Comparison of ENCODE assay signal across 14 cellular contexts in genomic region chr16:68300736-68301459, GRCh38. TPM values are rescaled to one million over a fixed set of nuclear protein-coding genes. Genes with fewer than 3 reads are reported as not detected.
DNase-seq lines count a peak whose midpoint lies in the region; ATAC-seq, FAIRE-seq and TF ChIP-seq lines count a peak whose summit lies in the region.
"Had no signal": no experiment of that assay in that cellular context is flagged by ENCODE, and none has a peak within 500 bp of the region (broad histone marks: within the 10 kb centered on the region; RNA-seq: fewer than 3 reads in every experiment).

No MANE protein-coding gene starts in this region.

- no peak overlapping the region for H2AFZ ChIP-seq in GM12878 (ENCODE audit: control insufficient read depth, low read depth, low read length)

- peaks cover 69% of the 10 kb centered on the region for H3K36me3 Mint-ChIP-seq in activated CD4-positive, alpha-beta T cell treated with anti-CD3 and anti-CD28 coated beads for 36 hours (ENCODE audit: low read depth)
- peaks cover 60% of the 10 kb centered on the region for H3K36me3 Mint-ChIP-seq in nephron progenitor cell (ENCODE audit: low read depth)

- peaks cover 13% of the 10 kb centered on the region for H3K4me1 Mint-ChIP-seq in activated CD4-positive, alpha-beta T cell treated with anti-CD3 and anti-CD28 coated beads for 36 hours
- H3K4me1 Mint-ChIP-seq in nephron progenitor cell: no peaks in the 10 kb centered on the region

- peak overlapping the region; percentile 56 for H3K27ac Mint-ChIP-seq in activated CD4-positive, alpha-beta T cell treated with anti-CD3 and anti-CD28 coated beads for 36 hours
- peak overlapping the region; percentile 52 for H3K27ac Mint-ChIP-seq in nephron progenitor cell

- H3K4me3 ChIP-seq in HL-60 (replicated peaks; ENCODE audit: insufficient read depth, low read length) (no peak overlapping the region), GM12878 (no peak overlapping the region), MG63 (no peak overlapping the region), lower lobe of right lung (no peak overlapping the region)
- H3K4me3 ChIP-seq: testis had no signal

- no peaks in the 10 kb centered on the region; the same call in 1 of the 2 replicates for H4K20me1 ChIP-seq in GM12878 (ENCODE audit: control insufficient read depth, insufficient read depth)

- H3K36me3 ChIP-seq in GM12878 (ENCODE audit: control insufficient read depth in 2 of 2, insufficient read depth in 2 of 2, low read length in 1 of 2): peaks cover 24 to 47% of the 10 kb centered on the region in 2 experiments
- peaks cover 53% of the 10 kb centered on the region for H3K36me3 ChIP-seq in MG63
- peaks cover 100% of the 10 kb centered on the region for H3K36me3 ChIP-seq in lower lobe of right lung

- no peaks in the 10 kb centered on the region for H3K27me3 ChIP-seq in HL-60 (ENCODE audit: insufficient read depth, poor library complexity, severe bottlenecking)
- H3K27me3 ChIP-seq in GM12878 (replicated peaks in 1 of 2; ENCODE audit: control insufficient read depth in 2 of 2, insufficient read depth in 2 of 2, low read length in 1 of 2): no peaks in the 10 kb centered on the region
- no peaks in the 10 kb centered on the region for H3K27me3 ChIP-seq in MG63
- H3K27me3 ChIP-seq in lower lobe of right lung (ENCODE audit: low read depth): no peaks in the 10 kb centered on the region
- H3K27me3 ChIP-seq: testis had no signal

- no peak for TF ChIP-seq EP300 in GM12878 (IDR thresholded peaks at IDR 0.05; ENCODE audit: borderline replicate concordance in 1 of 2, control insufficient read depth in 1 of 2, low read depth in 2 of 2, low read length in 2 of 2)

- SMC1A ChIA-PET in GM12878 (lab: Charles Lee; ENCODE audit: uncharacterized antibody, unreplicated experiment): interaction anchor here (0.7 to 3.2 kb wide), 10 partner anchors 10 to 39 kb away, joined by 3 to 12 read pairs (median 4); partner anchors contain the start of gene SLC7A6

- TF ChIP-seq POLR2A in GM12878 (IDR thresholded peaks at IDR 0.05; ENCODE audit: low read depth, low read length): peak; percentile 45

- no TSS peak for BruUV-seq in GM12878 (replicated peaks; lab: Mats Ljungman, UMichigan)

- CTCF ChIA-PET in activated CD4-positive, alpha-beta T cell treated with anti-CD3 and anti-CD28 coated beads for 36 hours (lab: Charles Lee): interaction anchor here (0.6 to 3.8 kb wide), 12 partner anchors 9 to 68 kb away, joined by 3 to 17 read pairs (median 5); partner anchors contain the start of genes PRMT7, SLC7A6 and SLC7A6OS
- CTCF ChIA-PET in GM12878 (lab: Yijun Ruan, JAX): interaction anchor here (0.8 to 2.6 kb wide), 9 partner anchors 10 to 63 kb away, joined by 3 to 15 read pairs (median 4); partner anchors contain the start of gene SLC7A6

- RAD21 ChIA-PET in GM12878 (lab: Charles Lee; ENCODE audit: unreplicated experiment): interaction anchor here (0.9 to 3.3 kb wide), 5 partner anchors 10 to 39 kb away, joined by 3 to 10 read pairs (median 4); partner anchors contain the start of genes PRMT7, SLC7A6 and SLC7A6OS

- H3K9me3 ChIP-seq in GM12878 (replicated peaks; ENCODE audit: control insufficient read depth, insufficient read depth, low read length): no peaks in the 10 kb centered on the region
- no peaks in the 10 kb centered on the region for H3K9me3 ChIP-seq in MG63
- H3K9me3 ChIP-seq in lower lobe of right lung: no peaks in the 10 kb centered on the region
- H3K9me3 ChIP-seq: testis had no signal

- in situ Hi-C loops in GM12878 (cut with MboI): no loop called here

- POLR2A ChIA-PET in activated CD4-positive, alpha-beta T cell treated with anti-CD3 and anti-CD28 coated beads for 36 hours (lab: Charles Lee): interaction anchor here (0.6 to 1.4 kb wide), 3 partner anchors 10 to 640 kb away, joined by 3 to 5 read pairs (median 3); partner anchors contain the start of genes PRMT7 and SLC7A6OS
- POLR2A ChIA-PET in GM12878 (lab: Charles Lee): interaction anchor here (0.8 to 1.6 kb wide), 7 partner anchors 8 to 37 kb away, joined by 3 to 5 read pairs (median 3); partner anchors contain the start of genes PRMT7, SLC7A6 and SLC7A6OS

- no peak for FAIRE-seq in GM12878 (lab: Jason Lieb, UNC)
- FAIRE-seq: A204.1 had no signal

- no peak overlapping the region for H3K9ac ChIP-seq in GM12878 (ENCODE audit: control insufficient read depth, insufficient read depth, low read length)

- H3K27ac ChIP-seq in HL-60 (replicated peaks): peak overlapping the region; percentile 49
- no peak overlapping the region for H3K27ac ChIP-seq in GM12878 (ENCODE audit: control insufficient read depth, insufficient read depth)
- no peak overlapping the region for H3K27ac ChIP-seq in lower lobe of right lung
- H3K27ac ChIP-seq: VCaP had no signal

- H3K4me3 Mint-ChIP-seq in activated CD4-positive, alpha-beta T cell treated with anti-CD3 and anti-CD28 coated beads for 36 hours: no peak overlapping the region
- H3K4me3 Mint-ChIP-seq in nephron progenitor cell: no peak overlapping the region

- H3K4me1 ChIP-seq in GM12878 (ENCODE audit: control insufficient read depth, insufficient read depth, low read length) (no peaks in the 10 kb centered on the region), lower lobe of right lung (no peaks in the 10 kb centered on the region)

- no peak for ATAC-seq in activated CD4-positive, alpha-beta T cell treated with anti-CD3 and anti-CD28 coated beads for 36 hours
- ATAC-seq in GM12878: no peak
- ATAC-seq in lower lobe of right lung: no peak

- 84% methylated on average over 7 of the region's 7 CpGs for WGBS in GM12878 (ENCODE audit: insufficient coverage, insufficient replicate concordance, low lambda C conversion rate, missing lambda C conversion rate)

- TF ChIP-seq RAD21 in GM12878 (IDR thresholded peaks at IDR 0.05; ENCODE audit: insufficient read depth, low read depth, low read length): no peak

- H3K27me3 Mint-ChIP-seq in activated CD4-positive, alpha-beta T cell treated with anti-CD3 and anti-CD28 coated beads for 36 hours: no peaks in the 10 kb centered on the region
- no peaks in the 10 kb centered on the region for H3K27me3 Mint-ChIP-seq in nephron progenitor cell (ENCODE audit: low read depth, poor library complexity)

- H3K79me2 ChIP-seq in GM12878 (ENCODE audit: control insufficient read depth, insufficient read depth, low read length): no peaks in the 10 kb centered on the region; the same call in 1 of the 2 replicates

- intact Hi-C loops in activated CD4-positive, alpha-beta T cell treated with anti-CD3 and anti-CD28 coated beads for 36 hours (cut with DNase I, micrococcal nuclease): no loop called here
- intact Hi-C loops in GM12878 (cut with micrococcal nuclease; ENCODE audit: unreplicated experiment) (no loop called here), lower lobe of right lung (cut with DNase I) (no loop called here)

- no peak overlapping the region for H3K4me2 ChIP-seq in GM12878 (ENCODE audit: control insufficient read depth, insufficient read depth)

- no peak for DNase-seq in activated CD4-positive, alpha-beta T cell treated with anti-CD3 and anti-CD28 coated beads for 36 hours
- no peak for DNase-seq in activated CD4-positive, alpha-beta T cell treated with anti-CD3 and anti-CD28 coated beads, Interleukin-2, amount 50 U/mL, for 1 hour
- peak in 1 of 2 experiments; percentile 18 for DNase-seq in HL-60 (ENCODE audit: low read depth in 1 of 2, low spot score in 1 of 2)
- no peak for DNase-seq in GM12878 (ENCODE audit: low read depth, low spot score)
- DNase-seq in nephron progenitor cell: no peak
- no peak for DNase-seq in MG63
- DNase-seq in lower lobe of right lung: no peak
- no peak for DNase-seq in cerebellar cortex (ENCODE audit: low spot score)
- DNase-seq: NCI-H1105 treated with DMSO at 0.1 percent for 48 hours, NCI-H526 treated with DMSO at 0.1 percent for 48 hours, SHP77 treated with DMSO at 0.1 percent for 48 hours, testis had no signal

- TF ChIP-seq CTCF in HL-60 (IDR thresholded peaks at IDR 0.05; ENCODE audit: insufficient read depth, low read length) (no peak), GM12878 (IDR thresholded peaks at IDR 0.05 in 2 of 3, conservative IDR thresholded peaks at IDR 0.05 in 1 of 3; ENCODE audit: control insufficient read depth in 2 of 3, extremely low read depth in 1 of 3, insufficient read depth in 1 of 3, low read depth in 3 of 3, low read length in 3 of 3) (no peak), nephron progenitor cell (IDR thresholded peaks at IDR 0.05) (no peak), lower lobe of right lung (IDR thresholded peaks at IDR 0.05) (no peak)

- no peaks in the 10 kb centered on the region for H3K9me3 Mint-ChIP-seq in activated CD4-positive, alpha-beta T cell treated with anti-CD3 and anti-CD28 coated beads for 36 hours (ENCODE audit: low read depth)
- no peaks in the 10 kb centered on the region for H3K9me3 Mint-ChIP-seq in nephron progenitor cell

RNA-seq across cellular contexts. Expression of gene SLC7A6OS, which starts 9.8 kb away (rescaled TPM):
- 10 to 100 TPM; 17.4 to 21.7 TPM for total RNA-seq in activated CD4-positive, alpha-beta T cell treated with anti-CD3 and anti-CD28 coated beads for 36 hours
- 46.8 and 51.0 TPM in 2 replicates for total RNA-seq in GM12878 (2013; cell fraction: nucleolus; rRNA removed)
- 16.0 and 17.7 TPM in 2 replicates for total RNA-seq in GM12878 (2014; rRNA removed)
- total RNA-seq in GM12878 (2014; rRNA removed; fragmentation: Illumina TruSeq; extraction: Trizol): 17.7 and 18.1 TPM in 2 replicates
- total RNA-seq in GM12878 (2021): 17.7 and 22.0 TPM in 2 replicates
- 11.8 TPM for polyA plus RNA-seq in GM12878 (2011; ENCODE audit: low read depth)
- 17.8 and 19.6 TPM in 2 replicates for polyA plus RNA-seq in GM12878 (2011; rRNA removed)
- 8.7 and 9.2 TPM in 2 replicates for polyA plus RNA-seq in GM12878 (2011; cell fraction: cytosol; rRNA removed)
- polyA plus RNA-seq in GM12878 (2011; cell fraction: nucleus; rRNA removed): 28.2 and 29.3 TPM in 2 replicates
- polyA plus RNA-seq in GM12878 (2012): 14.3 and 16.2 TPM in 2 replicates
- 16.0 and 16.8 TPM in 2 replicates for polyA plus RNA-seq in GM12878 (2014; fragmentation: Illumina TruSeq; extraction: Trizol)
- 1 to 10 TPM; 2.9 to 6.4 TPM for polyA plus RNA-seq in GM12878 (2014; fragmentation: Nextera tagmentation; extraction: Ambion mirVana)
- 13.9 and 16.0 TPM in 2 replicates for polyA plus RNA-seq in GM12878 (2014; rRNA removed)
- 10 to 100 TPM; 23.8 to 27.4 TPM for polyA plus RNA-seq in GM12878 (2016; fragmentation: Nextera tagmentation; extraction: Ambion mirVana)
- polyA minus RNA-seq in GM12878 (2011; rRNA and poly(A)+ RNA removed): 11.2 and 13.8 TPM in 2 replicates
- polyA minus RNA-seq in GM12878 (2011; cell fraction: cytosol; rRNA and poly(A)+ RNA removed): 2.8 and 2.9 TPM in 2 replicates
- polyA minus RNA-seq in GM12878 (2011; cell fraction: nucleus; rRNA and poly(A)+ RNA removed): 10.0 and 16.6 TPM in 2 replicates
- 5.5 and 5.7 TPM in 2 replicates for total RNA-seq in MG63 (2014; rRNA removed; shearing (Covaris generic); ENCODE audit: low replicate concordance)
- total RNA-seq in lower lobe of right lung: 16.8 TPM

RNA-seq across cellular contexts. Expression of gene PRMT7, which starts 9.9 kb away (rescaled TPM):
- 10 to 100 TPM; 62.7 to 70.7 TPM for total RNA-seq in activated CD4-positive, alpha-beta T cell treated with anti-CD3 and anti-CD28 coated beads for 36 hours
- total RNA-seq in GM12878 (2013; cell fraction: nucleolus; rRNA removed): 287 and 321 TPM in 2 replicates
- total RNA-seq in GM12878 (2014; rRNA removed) (45.8 and 48.5 TPM in 2 replicates), GM12878 (2014; rRNA removed; fragmentation: Illumina TruSeq; extraction: Trizol) (32.6 and 33.4 TPM in 2 replicates), GM12878 (2021) (45.4 and 47.6 TPM in 2 replicates), lower lobe of right lung (36.1 TPM)
- 16.4 TPM for polyA plus RNA-seq in GM12878 (2011; ENCODE audit: low read depth)
- polyA plus RNA-seq in GM12878 (2011; rRNA removed) (40.7 and 49.3 TPM in 2 replicates), GM12878 (2014; fragmentation: Illumina TruSeq; extraction: Trizol) (28.6 and 43.3 TPM in 2 replicates), GM12878 (2014; fragmentation: Nextera tagmentation; extraction: Ambion mirVana) (1 to 10 TPM; 5.1 to 5.6 TPM), GM12878 (2014; rRNA removed) (52.4 and 56.1 TPM in 2 replicates), GM12878 (2016; fragmentation: Nextera tagmentation; extraction: Ambion mirVana) (10 to 100 TPM; 36.9 to 40.7 TPM)
- 51.4 and 85.8 TPM in 2 replicates for polyA plus RNA-seq in GM12878 (2011; cell fraction: cytosol; rRNA removed)
- polyA plus RNA-seq in GM12878 (2011; cell fraction: nucleus; rRNA removed): 460 and 573 TPM in 2 replicates
- polyA plus RNA-seq in GM12878 (2012): 32.4 and 33.5 TPM in 2 replicates
- 54.9 and 77.8 TPM in 2 replicates for polyA minus RNA-seq in GM12878 (2011; rRNA and poly(A)+ RNA removed)
- polyA minus RNA-seq in GM12878 (2011; cell fraction: cytosol; rRNA and poly(A)+ RNA removed): 20.1 and 21.9 TPM in 2 replicates
- 77.7 and 124 TPM in 2 replicates for polyA minus RNA-seq in GM12878 (2011; cell fraction: nucleus; rRNA and poly(A)+ RNA removed)
- 42.5 and 81.1 TPM in 2 replicates for total RNA-seq in MG63 (2014; rRNA removed; shearing (Covaris generic); ENCODE audit: low replicate concordance)

RNA-seq across cellular contexts. Expression of gene SLC7A6, which starts 36.6 kb away (rescaled TPM):
- total RNA-seq in activated CD4-positive, alpha-beta T cell treated with anti-CD3 and anti-CD28 coated beads for 36 hours: 10 to 100 TPM; 55.7 to 58.7 TPM
- total RNA-seq in GM12878 (2013; cell fraction: nucleolus; rRNA removed): 208 and 222 TPM in 2 replicates
- 29.8 and 33.9 TPM in 2 replicates for total RNA-seq in GM12878 (2014; rRNA removed)
- 27.4 and 27.5 TPM in 2 replicates for total RNA-seq in GM12878 (2014; rRNA removed; fragmentation: Illumina TruSeq; extraction: Trizol)
- 51.3 and 60.4 TPM in 2 replicates for total RNA-seq in GM12878 (2021)
- 28.5 TPM for polyA plus RNA-seq in GM12878 (2011; ENCODE audit: low read depth)
- polyA plus RNA-seq in GM12878 (2011; rRNA removed): 46.3 and 53.6 TPM in 2 replicates
- 49.2 and 50.2 TPM in 2 replicates for polyA plus RNA-seq in GM12878 (2011; cell fraction: cytosol; rRNA removed)
- polyA plus RNA-seq in GM12878 (2011; cell fraction: nucleus; rRNA removed): 208 and 220 TPM in 2 replicates
- polyA plus RNA-seq in GM12878 (2012): 25.9 and 29.0 TPM in 2 replicates
- polyA plus RNA-seq in GM12878 (2014; fragmentation: Illumina TruSeq; extraction: Trizol): 60.1 and 66.5 TPM in 2 replicates
- 1 to 10 TPM; 8.2 TPM for polyA plus RNA-seq in GM12878 (2014; fragmentation: Nextera tagmentation; extraction: Ambion mirVana)
- 52.7 and 55.0 TPM in 2 replicates for polyA plus RNA-seq in GM12878 (2014; rRNA removed)
- 10 to 100 TPM; 26.6 to 27.4 TPM for polyA plus RNA-seq in GM12878 (2016; fragmentation: Nextera tagmentation; extraction: Ambion mirVana)
- 106 and 130 TPM in 2 replicates for polyA minus RNA-seq in GM12878 (2011; rRNA and poly(A)+ RNA removed)
- 28.4 and 29.1 TPM in 2 replicates for polyA minus RNA-seq in GM12878 (2011; cell fraction: cytosol; rRNA and poly(A)+ RNA removed)
- 45.0 and 65.2 TPM in 2 replicates for polyA minus RNA-seq in GM12878 (2011; cell fraction: nucleus; rRNA and poly(A)+ RNA removed)
- total RNA-seq in MG63 (2014; rRNA removed; shearing (Covaris generic); ENCODE audit: low replicate concordance): 3.9 and 6.5 TPM in 2 replicates
- 47.1 TPM for total RNA-seq in lower lobe of right lung

RNA-seq across cellular contexts. Expression of gene PLA2G15, which starts 55.7 kb away (rescaled TPM):
- total RNA-seq in activated CD4-positive, alpha-beta T cell treated with anti-CD3 and anti-CD28 coated beads for 36 hours: 1 to 10 TPM; 6.0 to 7.0 TPM
- 16.6 and 18.3 TPM in 2 replicates for total RNA-seq in GM12878 (2013; cell fraction: nucleolus; rRNA removed)
- total RNA-seq in GM12878 (2014; rRNA removed) (8.2 and 8.4 TPM in 2 replicates), GM12878 (2014; rRNA removed; fragmentation: Illumina TruSeq; extraction: Trizol) (3.4 and 3.8 TPM in 2 replicates), GM12878 (2021) (7.6 and 7.8 TPM in 2 replicates), lower lobe of right lung (45.1 TPM)
- 3.6 TPM for polyA plus RNA-seq in GM12878 (2011; ENCODE audit: low read depth)
- polyA plus RNA-seq in GM12878 (2011; rRNA removed) (3.1 and 6.3 TPM in 2 replicates), GM12878 (2014; fragmentation: Illumina TruSeq; extraction: Trizol) (1.5 and 3.0 TPM in 2 replicates), GM12878 (2014; fragmentation: Nextera tagmentation; extraction: Ambion mirVana) (1 to 10 TPM in 1 of 2 experiments, under 1 TPM in 1; 0.31 to 1.1 TPM), GM12878 (2014; rRNA removed) (7.8 and 8.5 TPM in 2 replicates), GM12878 (2016; fragmentation: Nextera tagmentation; extraction: Ambion mirVana) (1 to 10 TPM; 7.3 to 9.4 TPM)
- polyA plus RNA-seq in GM12878 (2011; cell fraction: cytosol; rRNA removed): 8.2 and 8.9 TPM in 2 replicates
- polyA plus RNA-seq in GM12878 (2011; cell fraction: nucleus; rRNA removed): 11.1 and 11.3 TPM in 2 replicates
- 5.8 and 8.0 TPM in 2 replicates for polyA plus RNA-seq in GM12878 (2012)
- polyA minus RNA-seq in GM12878 (2011; rRNA and poly(A)+ RNA removed): 8.5 and 8.7 TPM in 2 replicates
- polyA minus RNA-seq in GM12878 (2011; cell fraction: cytosol; rRNA and poly(A)+ RNA removed): 4.8 and 5.7 TPM in 2 replicates
- polyA minus RNA-seq in GM12878 (2011; cell fraction: nucleus; rRNA and poly(A)+ RNA removed): 4.1 and 7.2 TPM in 2 replicates
- 10.4 and 13.7 TPM in 2 replicates for total RNA-seq in MG63 (2014; rRNA removed; shearing (Covaris generic); ENCODE audit: low replicate concordance)
